ENCODE assay signal across 1 cellular context in the genomic region with DNA sequence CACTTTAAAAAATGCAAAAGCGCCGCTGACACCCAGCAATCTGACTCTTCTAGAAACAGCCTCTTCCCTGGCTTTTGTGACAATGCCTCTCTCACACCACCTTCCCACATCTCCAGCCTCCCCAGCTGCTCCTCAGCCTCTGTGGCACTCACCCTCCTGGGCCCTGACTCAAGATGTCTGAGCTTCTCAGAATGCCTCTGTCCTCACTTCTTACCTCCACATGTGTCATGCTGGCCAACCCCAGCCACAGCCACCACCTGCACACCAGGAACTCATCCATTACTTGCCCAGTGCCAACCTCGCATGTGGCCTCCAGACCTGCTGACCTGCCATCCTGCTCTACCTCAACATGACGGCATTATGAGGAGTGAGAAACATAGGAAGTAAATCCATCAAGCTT.
TF ChIP-seq lines count a peak whose summit lies in the region.

No MANE protein-coding gene starts in this region.

TF ChIP-seq in H1, 55 proteins besides CTCF, POLR2A, EP300 and RAD21:
- no peak for TF ChIP-seq RBBP5 (IDR thresholded peaks at IDR 0.05; ENCODE audit: borderline replicate concordance, low read depth, low read length)
- no peak for TF ChIP-seq SAP30 (IDR thresholded peaks at IDR 0.05; ENCODE audit: insufficient read depth, insufficient replicate concordance, low read length)
- no peak for TF ChIP-seq SIRT6 (IDR thresholded peaks at IDR 0.05; ENCODE audit: low read length)
- no peak for TF ChIP-seq MAFK (IDR thresholded peaks at IDR 0.05; ENCODE audit: low read depth, low read length)
- no peak for TF ChIP-seq BACH1 (IDR thresholded peaks at IDR 0.05; ENCODE audit: low read length)
- TF ChIP-seq TCF12 (IDR thresholded peaks at IDR 0.05; ENCODE audit: low read depth, low read length) = no peak
- no peak for TF ChIP-seq EGR1 (IDR thresholded peaks at IDR 0.05; ENCODE audit: borderline replicate concordance, low read depth, low read length)
- no peak for TF ChIP-seq NANOG (IDR thresholded peaks at IDR 0.05; ENCODE audit: insufficient read depth, low read depth, low read length, poor library complexity, severe bottlenecking)
- no peak for TF ChIP-seq KDM5A (IDR thresholded peaks at IDR 0.05; ENCODE audit: low read length)
- no peak for TF ChIP-seq CBX5 (IDR thresholded peaks at IDR 0.05; ENCODE audit: low read depth, low read length)
- TF ChIP-seq ATF2 (IDR thresholded peaks at IDR 0.05; ENCODE audit: low read length) = no peak
- no peak for TF ChIP-seq JUN (IDR thresholded peaks at IDR 0.05; ENCODE audit: low read depth, low read length)
- no peak for TF ChIP-seq MAX (IDR thresholded peaks at IDR 0.05)
- no peak for TF ChIP-seq GTF2F1 (IDR thresholded peaks at IDR 0.05; ENCODE audit: borderline replicate concordance, low read depth, low read length)
- TF ChIP-seq BRCA1 (IDR thresholded peaks at IDR 0.05; ENCODE audit: low read depth, low read length) = no peak
- no peak for TF ChIP-seq POU5F1 (IDR thresholded peaks at IDR 0.05; ENCODE audit: low read depth, low read length)
- no peak for TF ChIP-seq TAF7 (optimal IDR thresholded peaks at IDR 0.05; ENCODE audit: borderline replicate concordance, low read depth, low read length)
- TF ChIP-seq BCL11A (IDR thresholded peaks at IDR 0.05; ENCODE audit: low read depth in 2 of 2, low read length in 2 of 2) = no peak
- TF ChIP-seq USF2 (IDR thresholded peaks at IDR 0.05; ENCODE audit: low read length) = no peak
- no peak for TF ChIP-seq RFX5 (IDR thresholded peaks at IDR 0.05; ENCODE audit: borderline replicate concordance, low read depth, low read length)
